Comparison of ENCODE assay signal across 1 cellular context in genomic region chr6:63649847-63650265, GRCh38.
TF ChIP-seq lines count a peak whose summit lies in the region.

No MANE protein-coding gene starts in this region.

TF ChIP-seq in K562, 482 proteins besides CTCF, POLR2A, EP300 and RAD21 (continued from another document):
- TF ChIP-seq FOXP4 (CRISPR knock-in tag; IDR thresholded peaks at IDR 0.05; ENCODE audit: borderline replicate concordance) (no peak), IRF2 (CRISPR knock-in tag; IDR thresholded peaks at IDR 0.05) (no peak)
